ENCODE assay signal across 1 cellular context in the genomic region with DNA sequence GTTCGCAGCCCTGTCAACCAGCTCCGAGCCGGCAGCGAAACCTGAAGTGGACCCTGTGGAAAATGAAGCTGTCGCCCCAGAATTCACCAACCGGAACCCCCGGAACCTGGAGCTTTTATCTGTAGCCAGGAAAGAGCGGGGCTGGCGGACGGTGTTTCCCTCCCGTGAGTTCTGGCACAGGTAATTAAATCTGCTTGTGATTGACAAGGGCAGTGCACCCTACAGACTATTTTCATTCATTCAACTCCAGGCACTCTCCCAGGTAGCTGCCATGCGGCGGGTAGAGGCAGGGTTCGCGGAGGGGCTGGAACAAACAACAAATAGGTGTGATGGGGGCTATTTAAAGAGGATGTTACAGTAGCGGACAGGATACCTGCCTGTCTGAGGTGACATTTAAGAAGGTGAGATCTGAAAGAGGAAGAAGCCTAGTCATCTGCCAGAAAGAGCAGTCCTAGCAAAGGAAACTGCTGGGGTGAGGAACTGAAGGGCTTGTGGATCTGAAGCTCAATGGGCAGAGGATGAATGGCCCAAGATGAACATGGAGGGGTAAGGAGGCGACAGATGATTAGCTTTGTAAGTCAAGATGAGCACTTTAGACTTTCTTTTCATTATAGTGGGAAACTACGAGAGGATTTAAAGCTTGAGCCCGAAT.
A peak's percentile ranks its signal among the peaks of the same experiment; 100 is the strongest.
TF ChIP-seq lines count a peak whose summit lies in the region.

No MANE protein-coding gene starts in this region.

TF ChIP-seq in K562, 482 proteins besides CTCF, POLR2A, EP300 and RAD21:
- TF ChIP-seq ZNF121 (CRISPR knock-in tag; conservative IDR thresholded peaks at IDR 0.05) (no peak), SIN3A (IDR thresholded peaks at IDR 0.05; ENCODE audit: borderline replicate concordance in 2 of 2, control insufficient read depth in 1 of 2, low read depth in 2 of 2, low read length in 2 of 2) (peak in 1 of 2 experiments; percentile 22; a peak in 1 of 4 replicates), FOXP1 (CRISPR knock-in tag; IDR thresholded peaks at IDR 0.05) (no peak), FOXA3 (CRISPR knock-in tag; conservative IDR thresholded peaks at IDR 0.05 in 1 of 2, IDR thresholded peaks at IDR 0.05 in 1 of 2) (0 out of 4 replicates have a peak, but pooled peaks of 1 of the 2 experiments have one; percentile 4), YY1 (IDR thresholded peaks at IDR 0.05; ENCODE audit: borderline replicate concordance in 1 of 3, control insufficient read depth in 1 of 3, extremely low read depth in 1 of 3, insufficient read depth in 3 of 3, insufficient read length in 1 of 3, insufficient replicate concordance in 2 of 3, low read depth in 1 of 3, low read length in 2 of 3) (peak in 1 of 3 experiments; percentile 9), ELF2 (CRISPR knock-in tag; IDR thresholded peaks at IDR 0.05) (0 out of 2 replicates have a peak, but pooled peaks have one; percentile 33)
- TF ChIP-seq, protein P1, sequence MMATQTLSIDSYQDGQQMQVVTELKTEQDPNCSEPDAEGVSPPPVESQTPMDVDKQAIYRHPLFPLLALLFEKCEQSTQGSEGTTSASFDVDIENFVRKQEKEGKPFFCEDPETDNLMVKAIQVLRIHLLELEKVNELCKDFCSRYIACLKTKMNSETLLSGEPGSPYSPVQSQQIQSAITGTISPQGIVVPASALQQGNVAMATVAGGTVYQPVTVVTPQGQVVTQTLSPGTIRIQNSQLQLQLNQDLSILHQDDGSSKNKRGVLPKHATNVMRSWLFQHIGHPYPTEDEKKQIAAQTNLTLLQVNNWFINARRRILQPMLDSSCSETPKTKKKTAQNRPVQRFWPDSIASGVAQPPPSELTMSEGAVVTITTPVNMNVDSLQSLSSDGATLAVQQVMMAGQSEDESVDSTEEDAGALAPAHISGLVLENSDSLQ (IDR thresholded peaks at IDR 0.05): peak; percentile 52
